Comparison of ENCODE assay signal across 10 cellular contexts in genomic region chr1:66758247-66758755, GRCh38. TPM values are rescaled to one million over a fixed set of nuclear protein-coding genes. Genes with fewer than 3 reads are reported as not detected.
A peak's percentile ranks its signal among the peaks of the same experiment; 100 is the strongest.
DNase-seq lines count a peak whose midpoint lies in the region; ATAC-seq and TF ChIP-seq lines count a peak whose summit lies in the region.
"Had no signal": no experiment of that assay in that cellular context is flagged by ENCODE, and none has a peak within 500 bp of the region (broad histone marks: within the 10 kb centered on the region; RNA-seq: fewer than 3 reads in every experiment).

No MANE protein-coding gene starts in this region.

- H3K27me3 ChIP-seq in thyroid gland: no peaks in the 10 kb centered on the region

- H3K9me3 ChIP-seq in thyroid gland: no peaks in the 10 kb centered on the region

- intact Hi-C loops in thyroid gland (cut with DNase I): no loop called here

- no peak for TF ChIP-seq POLR2A in thyroid gland (IDR thresholded peaks at IDR 0.05)

- TF ChIP-seq CTCF in fibroblast of pulmonary artery (IDR thresholded peaks at IDR 0.05; ENCODE audit: low read length, missing control alignments): no peak
- no peak for TF ChIP-seq CTCF in thyroid gland (IDR thresholded peaks at IDR 0.05)

- no peak overlapping the region for H3K27ac Mint-ChIP-seq in activated naive CD8-positive, alpha-beta T cell treated with anti-CD3 and anti-CD28 coated beads, Interleukin-2, amount 50 U/mL, for 24 hours
- H3K27ac Mint-ChIP-seq: stimulated activated naive CD8-positive, alpha-beta T cell treated with anti-CD3 and anti-CD28 coated beads, Interleukin-15, Interleukin-2, amounts not matched to agents 100 ng/mL and 50 ng/mL, for 24 hours had no signal

- no peak overlapping the region for H3K4me3 Mint-ChIP-seq in activated naive CD8-positive, alpha-beta T cell treated with anti-CD3 and anti-CD28 coated beads, Interleukin-2, amount 50 U/mL, for 24 hours
- H3K4me3 Mint-ChIP-seq: stimulated activated naive CD8-positive, alpha-beta T cell treated with anti-CD3 and anti-CD28 coated beads, Interleukin-15, Interleukin-2, amounts not matched to agents 100 ng/mL and 50 ng/mL, for 24 hours had no signal

- ATAC-seq in GM18517 (IDR thresholded peaks at IDR 0.05; ENCODE audit: unreplicated experiment) (peak; percentile 100), HG02610 (IDR thresholded peaks at IDR 0.05; ENCODE audit: unreplicated experiment) (peak; percentile 98)
- no peak for ATAC-seq in activated naive CD8-positive, alpha-beta T cell treated with anti-CD3 and anti-CD28 coated beads, Interleukin-2, amount 50 U/mL, for 24 hours

- no peaks in the 10 kb centered on the region for H3K4me1 Mint-ChIP-seq in activated naive CD8-positive, alpha-beta T cell treated with anti-CD3 and anti-CD28 coated beads, Interleukin-2, amount 50 U/mL, for 24 hours

- WGBS in thyroid gland, 2 donors: 77 to 81% methylated on average over 1 of the region's 1 CpG

- H3K4me3 ChIP-seq in fibroblast of pulmonary artery (replicated peaks; ENCODE audit: low read depth, low read length) (no peak overlapping the region), thyroid gland (replicated peaks in 1 of 3) (no peak overlapping the region)
- H3K4me3 ChIP-seq: lung had no signal

- no peaks in the 10 kb centered on the region for H3K36me3 Mint-ChIP-seq in activated naive CD8-positive, alpha-beta T cell treated with anti-CD3 and anti-CD28 coated beads, Interleukin-2, amount 50 U/mL, for 24 hours (ENCODE audit: low read depth)

- peaks cover 16% of the 10 kb centered on the region for H3K27me3 Mint-ChIP-seq in activated naive CD8-positive, alpha-beta T cell treated with anti-CD3 and anti-CD28 coated beads, Interleukin-2, amount 50 U/mL, for 24 hours

- no peaks in the 10 kb centered on the region for H3K9me3 Mint-ChIP-seq in activated naive CD8-positive, alpha-beta T cell treated with anti-CD3 and anti-CD28 coated beads, Interleukin-2, amount 50 U/mL, for 24 hours
- H3K9me3 Mint-ChIP-seq: stimulated activated naive CD8-positive, alpha-beta T cell treated with anti-CD3 and anti-CD28 coated beads, Interleukin-15, Interleukin-2, amounts not matched to agents 100 ng/mL and 50 ng/mL, for 24 hours had no signal

- H3K27ac ChIP-seq in thyroid gland: no peak overlapping the region

- no peaks in the 10 kb centered on the region for H3K4me1 ChIP-seq in thyroid gland

- H3K36me3 ChIP-seq in thyroid gland: no peaks in the 10 kb centered on the region

- DNase-seq in NAMALWA (ENCODE audit: low spot score): peak; percentile 44
- DNase-seq in fibroblast of pulmonary artery (ENCODE audit: low read depth): peak; percentile 12
- no peak for DNase-seq in SW480 (ENCODE audit: low spot score)
- no peak for DNase-seq in activated naive CD8-positive, alpha-beta T cell treated with anti-CD3 and anti-CD28 coated beads, Interleukin-2, amount 50 U/mL, for 24 hours
- no peak for DNase-seq in thyroid gland
- DNase-seq in T-helper 9 cell: no peak

RNA-seq across cellular contexts. Expression of gene DYNLT5, which starts 6.0 kb away (rescaled TPM):
- 1 to 10 TPM in 3 of 4 donors, not detected in 1; 1.7 to 4.7 (median 3.0) TPM for total RNA-seq in thyroid gland

RNA-seq across cellular contexts. Expression of gene INSL5, which starts 42.8 kb away (rescaled TPM):
- total RNA-seq in thyroid gland: not detected
- total RNA-seq: lung had no signal

Comparison
In these comparisons a context has a peak if more than half of its experiments do, and no peak if none do; other contexts are left out.
1. DNase-seq: peak in NAMALWA (single experiment) and fibroblast of pulmonary artery (single experiment); none in SW480 (single experiment), activated naive CD8-positive, alpha-beta T cell treated with anti-CD3 and anti-CD28 coated beads, Interleukin-2, amount 50 U/mL, for 24 hours (single experiment), thyroid gland (0 of 2) and T-helper 9 cell (single experiment).